ENCODE assay signal across 1 cellular context in genomic region chr19:459724-460511, GRCh38.
A peak's percentile ranks its signal among the peaks of the same experiment; 100 is the strongest.
TF ChIP-seq lines count a peak whose summit lies in the region.

No MANE protein-coding gene starts in this region.

TF ChIP-seq in HepG2, 621 proteins besides CTCF, POLR2A, EP300 and RAD21 (continued from another document and continues in another):
- TF ChIP-seq ZNF614 (CRISPR knock-in tag; IDR thresholded peaks at IDR 0.05; ENCODE audit: borderline replicate concordance) (no peak), KAT8 (CRISPR knock-in tag; IDR thresholded peaks at IDR 0.05) (peak; percentile 32; the same call in 1 of the 2 replicates), TEAD3 (CRISPR knock-in tag; optimal IDR thresholded peaks at IDR 0.05; ENCODE audit: borderline replicate concordance) (peak; percentile 24), NBN (conservative IDR thresholded peaks at IDR 0.05) (no peak), YEATS2 (CRISPR knock-in tag; IDR thresholded peaks at IDR 0.05; ENCODE audit: borderline replicate concordance) (no peak), RXRA (CRISPR knock-in tag; IDR thresholded peaks at IDR 0.05) (peak; percentile 49; the same call in 1 of the 2 replicates), ARID4A (CRISPR knock-in tag; IDR thresholded peaks at IDR 0.05; ENCODE audit: borderline replicate concordance) (peak; percentile 85), IRX3 (CRISPR knock-in tag; IDR thresholded peaks at IDR 0.05; ENCODE audit: borderline replicate concordance, low read depth) (no peak), ZNF687 (CRISPR knock-in tag; IDR thresholded peaks at IDR 0.05) (peak; percentile 69), ZNF556 (CRISPR knock-in tag; IDR thresholded peaks at IDR 0.05; ENCODE audit: borderline replicate concordance) (peak; percentile 37; the same call in 1 of the 2 replicates), ELF3 (CRISPR knock-in tag; IDR thresholded peaks at IDR 0.05) (0 out of 2 replicates have a peak, but pooled peaks have one; percentile 26), MXI1 (IDR thresholded peaks at IDR 0.05; ENCODE audit: borderline replicate concordance, low read depth, low read length) (peak; percentile 25; the same call in 1 of the 3 replicates), ZSCAN31 (CRISPR knock-in tag; IDR thresholded peaks at IDR 0.05; ENCODE audit: low read depth) (peak; percentile 45; the same call in 1 of the 2 replicates), ZNF574 (CRISPR knock-in tag; IDR thresholded peaks at IDR 0.05) (peak; percentile 54; the same call in 1 of the 2 replicates), ZNF264 (CRISPR knock-in tag; IDR thresholded peaks at IDR 0.05) (no peak), MED13 (CRISPR knock-in tag; IDR thresholded peaks at IDR 0.05) (no peak), ZNF260 (CRISPR knock-in tag; IDR thresholded peaks at IDR 0.05; ENCODE audit: borderline replicate concordance, low read depth) (no peak), ZNF547 (CRISPR knock-in tag; IDR thresholded peaks at IDR 0.05) (0 out of 2 replicates have a peak, but pooled peaks have one; percentile 21), KLF16 (CRISPR knock-in tag; IDR thresholded peaks at IDR 0.05) (peak in 1 of 2 experiments; percentile 50; a peak in 1 of 4 replicates), ZFP37 (CRISPR knock-in tag; IDR thresholded peaks at IDR 0.05; ENCODE audit: borderline replicate concordance) (no peak), ZBTB42 (CRISPR knock-in tag; IDR thresholded peaks at IDR 0.05) (no peak), ZNF280B (CRISPR knock-in tag; IDR thresholded peaks at IDR 0.05; ENCODE audit: borderline replicate concordance) (no peak), ZBTB7B (CRISPR knock-in tag; IDR thresholded peaks at IDR 0.05) (peak; percentile 60; the same call in 1 of the 2 replicates), PCBP2 (optimal IDR thresholded peaks at IDR 0.05; ENCODE audit: low read depth, low read length, poor library complexity, severe bottlenecking) (no peak), MXD3 (CRISPR knock-in tag; IDR thresholded peaks at IDR 0.05) (peak; percentile 67; the same call in 1 of the 2 replicates), ZNF710 (CRISPR knock-in tag; IDR thresholded peaks at IDR 0.05; ENCODE audit: borderline replicate concordance) (no peak), ZFP62 (CRISPR knock-in tag; IDR thresholded peaks at IDR 0.05) (no peak), CBX2 (IDR thresholded peaks at IDR 0.05; ENCODE audit: low read depth, low read length) (no peak), CBX2 (CRISPR knock-in tag; IDR thresholded peaks at IDR 0.05; ENCODE audit: low read depth) (no peak), ZNF784 (CRISPR knock-in tag; IDR thresholded peaks at IDR 0.05; ENCODE audit: borderline replicate concordance) (0 out of 2 replicates have a peak, but pooled peaks have one; percentile 23), MXD1 (CRISPR knock-in tag; IDR thresholded peaks at IDR 0.05) (no peak), HNRNPK (IDR thresholded peaks at IDR 0.05; ENCODE audit: low read depth, low read length, poor library complexity, severe bottlenecking) (peak; percentile 90), HOXD1 (CRISPR knock-in tag; IDR thresholded peaks at IDR 0.05) (peak; percentile 46; the same call in 1 of the 2 replicates), BCL3 (CRISPR knock-in tag; IDR thresholded peaks at IDR 0.05) (no peak), MIER3 (CRISPR knock-in tag; IDR thresholded peaks at IDR 0.05; ENCODE audit: borderline replicate concordance) (no peak), ZNF251 (CRISPR knock-in tag; IDR thresholded peaks at IDR 0.05) (no peak), DMAP1 (CRISPR knock-in tag; IDR thresholded peaks at IDR 0.05) (no peak), SP5 (CRISPR knock-in tag; IDR thresholded peaks at IDR 0.05; ENCODE audit: borderline replicate concordance, low read depth) (peak; percentile 51; the same call in 1 of the 2 replicates), ZNF263 (CRISPR knock-in tag; IDR thresholded peaks at IDR 0.05) (peak; percentile 97), GATA4 (IDR thresholded peaks at IDR 0.05; ENCODE audit: borderline replicate concordance, low read depth) (no peak), GATAD1 (CRISPR knock-in tag; IDR thresholded peaks at IDR 0.05) (peak; percentile 34), ZNF530 (CRISPR knock-in tag; IDR thresholded peaks at IDR 0.05; ENCODE audit: low read depth) (no peak), KDM5A (IDR thresholded peaks at IDR 0.05; ENCODE audit: borderline replicate concordance, low read length) (peak; percentile 47; the same call in 1 of the 2 replicates), TAF1 (CRISPR knock-in tag; IDR thresholded peaks at IDR 0.05) (0 out of 2 replicates have a peak, but pooled peaks have one; percentile 29), FOXA1 (IDR thresholded peaks at IDR 0.05) (no peak), FOXA1 (CRISPR knock-in tag; IDR thresholded peaks at IDR 0.05) (peak; percentile 31; the same call in 1 of the 2 replicates), ZNF550 (CRISPR knock-in tag; IDR thresholded peaks at IDR 0.05; ENCODE audit: borderline replicate concordance) (no peak), ZBTB38 (CRISPR knock-in tag; IDR thresholded peaks at IDR 0.05) (peak; percentile 31; the same call in 1 of the 2 replicates)
